In genomic region chr5:141522301-141522700, GRCh38 we compare ENCODE assay signal across 13 cellular contexts. TPM values are rescaled to one million over a fixed set of nuclear protein-coding genes. Genes with fewer than 3 reads are reported as not detected.
A peak's percentile ranks its signal among the peaks of the same experiment; 100 is the strongest.
DNase-seq lines count a peak whose midpoint lies in the region; ATAC-seq and TF ChIP-seq lines count a peak whose summit lies in the region.
"Had no signal": no experiment of that assay in that cellular context is flagged by ENCODE, and none has a peak within 500 bp of the region (broad histone marks: within the 10 kb centered on the region; RNA-seq: fewer than 3 reads in every experiment).

No MANE protein-coding gene starts in this region.

- peak overlapping the region; percentile 78 for H3K27ac Mint-ChIP-seq in neural crest cell (ENCODE audit: unreplicated experiment)

- peaks cover 28% of the 10 kb centered on the region for H3K36me3 Mint-ChIP-seq in neural crest cell (ENCODE audit: low read depth)

- POLR2A ChIA-PET in A673 (lab: Charles Lee; ENCODE audit: low non-redundant PET) = no interaction called here
- POLR2A ChIA-PET in OCI-LY7 (lab: Charles Lee) = interaction anchor here (1.4 to 13.7 kb wide), 5 partner anchors 10 to 152 kb away, joined by 5 to 328 read pairs (median 6); partner anchors contain the start of genes PCDHGB3 and PCDHGC3

- no peaks in the 10 kb centered on the region for H4K20me1 ChIP-seq in OCI-LY7 (ENCODE audit: insufficient read depth, low read length)

- peaks cover 40% of the 10 kb centered on the region for H3K36me3 ChIP-seq in A673 (ENCODE audit: insufficient read depth, low read length, poor library complexity, severe bottlenecking)
- H3K36me3 ChIP-seq in OCI-LY7 (ENCODE audit: insufficient read depth, low read length) = peaks cover 96% of the 10 kb centered on the region

- peaks cover 88% of the 10 kb centered on the region for H3K4me1 Mint-ChIP-seq in neural crest cell

- intact Hi-C loops in A673 (cut with micrococcal nuclease; ENCODE audit: unreplicated experiment) (loop anchor here (5.0 kb wide), 1 partner anchor 125 kb away; the partner anchor contains the start of gene PCDHGB5), OCI-LY7 (cut with micrococcal nuclease; ENCODE audit: unreplicated experiment) (no loop called here)

- H3K9me3 Mint-ChIP-seq in neural crest cell = peaks cover 3% of the 10 kb centered on the region
- H3K9me3 Mint-ChIP-seq: CD14-positive monocyte had no signal

- H3K79me2 ChIP-seq in OCI-LY7 (ENCODE audit: insufficient read depth, low read depth, low read length) = peaks cover 15% of the 10 kb centered on the region; the same call in 1 of the 2 replicates

- BruUV-seq in A673 (replicated peaks; lab: Mats Ljungman, UMichigan) (no TSS peak), OCI-LY7 (replicated peaks; lab: Mats Ljungman, UMichigan) (no TSS peak)

- CTCF ChIA-PET in A673 (lab: Charles Lee) (interaction anchor here (0.6 to 2.0 kb wide), 3 partner anchors 10 to 101 kb away, joined by 3 to 7 read pairs (median 4); partner anchors contain the start of gene PCDHGA11), OCI-LY7 (lab: Charles Lee; ENCODE audit: unreplicated experiment) (interaction anchor here (1.2 to 11.2 kb wide), 3 partner anchors 11 to 101 kb away, joined by 3 to 138 read pairs (median 6); partner anchors contain the start of gene PCDHGA11)

- H3K4me1 ChIP-seq in A673 (ENCODE audit: insufficient read depth, low read length, poor library complexity, severe bottlenecking) (peaks cover 81% of the 10 kb centered on the region), OCI-LY7 (ENCODE audit: insufficient read depth, low read length, poor library complexity, severe bottlenecking) (peaks cover 75% of the 10 kb centered on the region)

- H3K9me3 ChIP-seq in A673 (ENCODE audit: low read depth, low read length, poor library complexity, severe bottlenecking) = no peaks in the 10 kb centered on the region
- H3K9me3 ChIP-seq in OCI-LY7 (ENCODE audit: low read length) = no peaks in the 10 kb centered on the region

- no peak for ATAC-seq in GM21737 (IDR thresholded peaks at IDR 0.05; ENCODE audit: unreplicated experiment)

- peak overlapping the region; percentile 27 for H3K4me3 Mint-ChIP-seq in neural crest cell
- H3K4me3 Mint-ChIP-seq: CD14-positive monocyte had no signal

- no peaks in the 10 kb centered on the region for H3K27me3 ChIP-seq in A673 (replicated peaks; ENCODE audit: insufficient read depth, low read depth, low read length, poor library complexity)

- H3K9me2 ChIP-seq in OCI-LY7 (ENCODE audit: insufficient read depth, low read length) = no peaks in the 10 kb centered on the region

- H3K4me3 ChIP-seq in A673 (ENCODE audit: low read depth, low read length, poor library complexity, severe bottlenecking) (no peak overlapping the region), OCI-LY7 (ENCODE audit: low read depth, low read length, poor library complexity, severe bottlenecking) (no peak overlapping the region)

- peak overlapping the region; percentile 37 for H3K4me2 ChIP-seq in OCI-LY7 (ENCODE audit: low read length)

- no peaks in the 10 kb centered on the region for H3K27me3 Mint-ChIP-seq in neural crest cell (ENCODE audit: low read depth)

- no peak overlapping the region for H2AFZ ChIP-seq in OCI-LY7 (ENCODE audit: low read length)

- TF ChIP-seq CTCF in A673 (conservative IDR thresholded peaks at IDR 0.05; ENCODE audit: low read depth, low read length) (no peak), OCI-LY7 (conservative IDR thresholded peaks at IDR 0.05; ENCODE audit: low read length) (no peak), neural crest cell (conservative IDR thresholded peaks at IDR 0.05) (no peak)

- no peak for DNase-seq in A673 (ENCODE audit: low spot score)
- DNase-seq in OCI-LY7 (ENCODE audit: low spot score) = no peak
- peak; percentile 64 to 88 for DNase-seq in dermis microvascular lymphatic vessel endothelial cell (ENCODE audit: low read depth in 2 of 2)
- DNase-seq in neural crest cell (ENCODE audit: low read depth, low spot score) = no peak
- DNase-seq in NCI-H1694 (lab: John Stamatoyannopoulos, UW) = no peak
- DNase-seq in stimulated activated CD8-positive, alpha-beta memory T cell treated with anti-CD3 and anti-CD28 coated beads, Interleukin-4, amount 100 ng/mL, for 48 hours = no peak
- no peak for DNase-seq in NCI-H1417 treated with DMSO at 0.1 percent for 48 hours (lab: John Stamatoyannopoulos, UW)
- DNase-seq: glutamatergic neuron; NCI-H1105 treated with DMSO at 0.1 percent for 48 hours; stimulated activated CD4-positive, alpha-beta T cell treated with anti-CD3 and anti-CD28 coated beads, Interleukin-4, amount 100 ng/mL, for 24 hours; T-helper 1 cell had no signal

- H3K27ac ChIP-seq in A673 (ENCODE audit: low read depth, low read length, poor library complexity, severe bottlenecking) = peak overlapping the region; percentile 81
- peak overlapping the region; percentile 6 for H3K27ac ChIP-seq in OCI-LY7 (ENCODE audit: low read depth, low read length, poor library complexity, severe bottlenecking)

RNA-seq across cellular contexts. Expression of gene PCDHGC5, which starts 33.4 kb away (rescaled TPM):
- total RNA-seq in A673 (2021) (3.4 and 3.6 TPM in 2 replicates), OCI-LY7 (2022) (5.0 and 5.4 TPM in 2 replicates), dermis microvascular lymphatic vessel endothelial cell (0.26 and 0.51 TPM in 2 replicates), neural crest cell (2.2 and 3.0 TPM in 2 replicates)
- total RNA-seq in OCI-LY7 (2014; rRNA removed; shearing (Covaris generic)) = 3.0 and 4.4 TPM in 2 replicates

RNA-seq across cellular contexts. Expression of gene PCDHGC4, which starts 37.5 kb away (rescaled TPM):
- total RNA-seq in A673 (2021) (3.6 and 3.8 TPM in 2 replicates), OCI-LY7 (2022) (6.4 and 7.0 TPM in 2 replicates), dermis microvascular lymphatic vessel endothelial cell (0.77 and 0.89 TPM in 2 replicates), neural crest cell (14.8 and 15.9 TPM in 2 replicates)
- 6.3 and 8.4 TPM in 2 replicates for total RNA-seq in OCI-LY7 (2014; rRNA removed; shearing (Covaris generic))

RNA-seq across cellular contexts. Expression of gene PCDHGC3, which starts 46.5 kb away (rescaled TPM):
- 103 and 112 TPM in 2 replicates for total RNA-seq in A673 (2021)
- 20.4 and 27.2 TPM in 2 replicates for total RNA-seq in OCI-LY7 (2014; rRNA removed; shearing (Covaris generic))
- total RNA-seq in OCI-LY7 (2022) = 59.7 and 60.0 TPM in 2 replicates
- 12.3 and 15.6 TPM in 2 replicates for total RNA-seq in dermis microvascular lymphatic vessel endothelial cell
- 98.2 and 107 TPM in 2 replicates for total RNA-seq in neural crest cell

Comparison
In these comparisons a context has a peak if more than half of its experiments do, and no peak if none do; other contexts are left out.
1. DNase-seq: peak in dermis microvascular lymphatic vessel endothelial cell (2 of 2); none in A673 (single experiment), OCI-LY7 (single experiment), neural crest cell (single experiment), NCI-H1694 (single experiment), stimulated activated CD8-positive, alpha-beta memory T cell treated with anti-CD3 and anti-CD28 coated beads, Interleukin-4, amount 100 ng/mL, for 48 hours (single experiment) and NCI-H1417 treated with DMSO at 0.1 percent for 48 hours (single experiment).